In genomic region chr7:46811529-46811928, GRCh38 we compare ENCODE assay signal across 13 cellular contexts.
DNase-seq lines count a peak whose midpoint lies in the region; ATAC-seq and TF ChIP-seq lines count a peak whose summit lies in the region.
"Had no signal": no experiment of that assay in that cellular context is flagged by ENCODE, and none has a peak within 500 bp of the region (broad histone marks: within the 10 kb centered on the region; RNA-seq: fewer than 3 reads in every experiment).

No MANE protein-coding gene starts in this region.

- H3K4me1 ChIP-seq in left ventricle myocardium inferior (peaks cover 11% of the 10 kb centered on the region), smooth muscle cell (ENCODE audit: low read depth) (no peaks in the 10 kb centered on the region), BE2C (no peaks in the 10 kb centered on the region)
- H3K4me1 ChIP-seq: HAP-1 had no signal

- intact Hi-C loops in left ventricle myocardium inferior (cut with micrococcal nuclease): no loop called here

- H3K79me2 ChIP-seq in smooth muscle cell (ENCODE audit: low read depth): no peaks in the 10 kb centered on the region

- H3K4me3 Mint-ChIP-seq in stimulated activated naive B cell treated with anti-CD40 and anti-IgM and Interleukin-4, amounts not matched to agents 10 μg/mL and 1 μg/mL and 100 μg/mL, for 72 hours: no peak overlapping the region

- H3K4me3 ChIP-seq in HFF-Myc (replicated peaks; ENCODE audit: low read depth, low read length): no peak overlapping the region
- no peak overlapping the region for H3K4me3 ChIP-seq in left ventricle myocardium inferior
- H3K4me3 ChIP-seq in smooth muscle cell: no peak overlapping the region
- H3K4me3 ChIP-seq in BE2C (ENCODE audit: low read depth, low read length): no peak overlapping the region
- H3K4me3 ChIP-seq: HAP-1 had no signal

- 16% methylated on average over 4 of the region's 4 CpGs for WGBS in smooth muscle cell (ENCODE audit: low lambda C conversion rate)

- H4K20me1 ChIP-seq in smooth muscle cell (ENCODE audit: low read depth): no peaks in the 10 kb centered on the region

- peak overlapping the region; percentile 75 for H3K4me2 ChIP-seq in smooth muscle cell
- H3K4me2 ChIP-seq: KMS-11 had no signal

- peaks cover 3 to 4% of the 10 kb centered on the region in 2 donors for H3K9me3 Mint-ChIP-seq in stimulated activated naive B cell treated with anti-CD40 and anti-IgM and Interleukin-4, amounts not matched to agents 10 μg/mL and 1 μg/mL and 100 μg/mL, for 72 hours

- H3K27ac ChIP-seq in left ventricle myocardium inferior (replicated peaks): peak overlapping the region; percentile 52
- H3K27ac ChIP-seq in smooth muscle cell (ENCODE audit: low read depth): peak overlapping the region; percentile 81
- H3K27ac ChIP-seq: KMS-11 had no signal

- H3K27me3 Mint-ChIP-seq in stimulated activated naive B cell treated with anti-CD40 and anti-IgM and Interleukin-4, amounts not matched to agents 10 μg/mL and 1 μg/mL and 100 μg/mL, for 72 hours: peaks cover 0 to 7% of the 10 kb centered on the region in 2 donors

- TF ChIP-seq CTCF in HFF-Myc (IDR thresholded peaks at IDR 0.05; ENCODE audit: low read depth, low read length, missing control alignments): no peak
- TF ChIP-seq CTCF in left ventricle myocardium inferior (IDR thresholded peaks at IDR 0.05; ENCODE audit: borderline replicate concordance): no peak
- TF ChIP-seq CTCF in smooth muscle cell (IDR thresholded peaks at IDR 0.05; ENCODE audit: borderline replicate concordance, insufficient read depth, poor library complexity, severe bottlenecking): no peak
- no peak for TF ChIP-seq CTCF in BE2C (IDR thresholded peaks at IDR 0.05; ENCODE audit: low read depth, low read length)

- H3K4me1 Mint-ChIP-seq in stimulated activated naive B cell treated with anti-CD40 and anti-IgM and Interleukin-4, amounts not matched to agents 10 μg/mL and 1 μg/mL and 100 μg/mL, for 72 hours: no peaks in the 10 kb centered on the region

- H3K27me3 ChIP-seq in left ventricle myocardium inferior (ENCODE audit: low read depth) (no peaks in the 10 kb centered on the region), smooth muscle cell (ENCODE audit: low read depth) (no peaks in the 10 kb centered on the region), BE2C (no peaks in the 10 kb centered on the region)

- H3K9ac ChIP-seq in smooth muscle cell (ENCODE audit: low read depth): peak overlapping the region; percentile 71
- H3K9ac ChIP-seq: KMS-11 had no signal

- H3F3A ChIP-seq in smooth muscle cell (ENCODE audit: low read depth): peaks cover 27% of the 10 kb centered on the region

- DNase-seq in HFF-Myc (ENCODE audit: extremely low read depth, low read depth) (peak; percentile 59), amniotic stem cell (lab: John Stamatoyannopoulos, UW) (peak; percentile 71), left ventricle myocardium inferior (peak; percentile 35), smooth muscle cell (lab: John Stamatoyannopoulos, UW; ENCODE audit: unreplicated experiment) (peak; percentile 15), BE2C (no peak), iPS-NIHi11 (ENCODE audit: low spot score) (no peak)
- no peak for DNase-seq in stimulated activated naive B cell treated with anti-CD40 and anti-IgM and Interleukin-4, amounts not matched to agents 10 μg/mL and 1 μg/mL and 100 μg/mL, for 72 hours
- DNase-seq: activated CD8-positive, alpha-beta memory T cell treated with anti-CD3 and anti-CD28 coated beads for 24 hours; dermis blood vessel endothelial cell had no signal

- no peaks in the 10 kb centered on the region for H3K36me3 Mint-ChIP-seq in stimulated activated naive B cell treated with anti-CD40 and anti-IgM and Interleukin-4, amounts not matched to agents 10 μg/mL and 1 μg/mL and 100 μg/mL, for 72 hours

- H3K27ac Mint-ChIP-seq in stimulated activated naive B cell treated with anti-CD40 and anti-IgM and Interleukin-4, amounts not matched to agents 10 μg/mL and 1 μg/mL and 100 μg/mL, for 72 hours: no peak overlapping the region

- peak overlapping the region; percentile 47 for H2AFZ ChIP-seq in smooth muscle cell (ENCODE audit: low read depth)

- H3K9me3 ChIP-seq in left ventricle myocardium inferior (replicated peaks): peaks cover 1% of the 10 kb centered on the region
- peaks cover 1% of the 10 kb centered on the region for H3K9me3 ChIP-seq in smooth muscle cell (replicated peaks; ENCODE audit: low read depth)
- no peaks in the 10 kb centered on the region for H3K9me3 ChIP-seq in BE2C
- H3K9me3 ChIP-seq: HAP-1 had no signal

- no peaks in the 10 kb centered on the region for H3K36me3 ChIP-seq in left ventricle myocardium inferior
- peaks cover 1% of the 10 kb centered on the region for H3K36me3 ChIP-seq in smooth muscle cell (ENCODE audit: low read depth)
- H3K36me3 ChIP-seq in BE2C: no peaks in the 10 kb centered on the region
- H3K36me3 ChIP-seq: HAP-1 had no signal

- ATAC-seq in stimulated activated naive B cell treated with anti-CD40 and anti-IgM and Interleukin-4, amounts not matched to agents 10 μg/mL and 1 μg/mL and 100 μg/mL, for 72 hours (replicated peaks): no peak
- ATAC-seq in GM19035 (IDR thresholded peaks at IDR 0.05; ENCODE audit: unreplicated experiment): no peak
- ATAC-seq: Panc1 had no signal

Comparison
In these comparisons a context has a peak if more than half of its experiments do, and no peak if none do; other contexts are left out.
1. DNase-seq: peak in HFF-Myc (single experiment), amniotic stem cell (single experiment), left ventricle myocardium inferior (single experiment) and smooth muscle cell (single experiment); none in BE2C (single experiment), stimulated activated naive B cell treated with anti-CD40 and anti-IgM and Interleukin-4, amounts not matched to agents 10 μg/mL and 1 μg/mL and 100 μg/mL, for 72 hours (single experiment) and iPS-NIHi11 (single experiment).